Comparison of ENCODE assay signal across 11 cellular contexts in the genomic region with DNA sequence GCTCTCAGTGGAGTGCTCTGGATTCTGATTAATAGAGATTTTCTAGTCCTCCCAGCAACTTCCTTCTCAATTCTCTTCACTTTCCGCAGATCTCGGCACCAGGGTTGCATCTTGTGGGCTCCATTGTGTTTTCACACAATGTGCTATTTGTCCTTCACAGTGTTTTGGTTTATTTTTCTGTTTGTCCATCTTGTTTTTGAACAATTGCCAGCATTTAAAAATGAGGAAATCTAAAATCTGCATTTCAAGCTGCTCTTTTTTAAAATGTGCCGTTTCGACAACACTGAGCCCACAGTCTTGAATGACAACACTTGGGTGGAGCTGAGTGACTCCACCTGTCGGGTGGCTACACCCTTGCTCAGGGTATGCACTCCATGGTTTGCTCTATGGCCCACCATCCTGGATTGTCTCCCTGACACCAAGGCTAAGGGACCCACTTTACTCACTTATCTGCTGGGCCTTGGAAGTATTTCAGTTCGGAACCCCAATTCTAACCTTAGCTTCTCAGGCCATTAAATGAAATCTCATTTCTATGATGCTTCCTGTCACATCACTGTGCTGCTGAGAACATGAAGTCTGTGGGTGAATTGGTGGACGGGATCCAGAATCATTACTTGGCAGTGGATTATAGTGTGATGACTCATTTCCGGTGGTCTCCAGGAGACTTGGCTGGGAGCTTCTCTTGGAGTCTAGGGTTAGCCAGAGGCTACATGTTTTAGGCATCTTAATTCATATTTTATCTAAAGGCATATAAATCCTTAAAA. TPM values are rescaled to one million over a fixed set of nuclear protein-coding genes. Genes with fewer than 3 reads are reported as not detected.
DNase-seq lines count a peak whose midpoint lies in the region; ATAC-seq and TF ChIP-seq lines count a peak whose summit lies in the region.
"Had no signal": no experiment of that assay in that cellular context is flagged by ENCODE, and none has a peak within 500 bp of the region (broad histone marks: within the 10 kb centered on the region; RNA-seq: fewer than 3 reads in every experiment).

No MANE protein-coding gene starts in this region.

- no peak overlapping the region for H3K4me3 ChIP-seq in breast epithelium
- H3K4me3 ChIP-seq in colonic mucosa = no peak overlapping the region
- H3K4me3 ChIP-seq: BLaER1 treated with 17β-estradiol and CSF1 and Interleukin-3, amounts not matched to agents 10 nM and 100 nM had no signal

- H3K9ac ChIP-seq in colonic mucosa (ENCODE audit: low read depth in 2 of 2, low read length in 2 of 2) = no peak overlapping the region
- H3K9ac ChIP-seq: BLaER1 treated with 17β-estradiol and CSF1 and Interleukin-3, amounts not matched to agents 10 nM and 100 nM had no signal

- TF ChIP-seq POLR2A in breast epithelium (IDR thresholded peaks at IDR 0.05) = no peak

- peak overlapping the region; percentile 50 for H3K4me3 Mint-ChIP-seq in MCF 10A (ENCODE audit: unreplicated experiment)
- peak overlapping the region; percentile 48 for H3K4me3 Mint-ChIP-seq in type B pancreatic cell
- no peak overlapping the region for H3K4me3 Mint-ChIP-seq in nephron progenitor cell
- H3K4me3 Mint-ChIP-seq: activated CD4-positive, alpha-beta T cell treated with anti-CD3 and anti-CD28 coated beads, Interleukin-2, amount 10 ng/mL, durations not matched to agents 7 days and 5 days had no signal

- no peaks in the 10 kb centered on the region for H3K36me3 Mint-ChIP-seq in MCF 10A (ENCODE audit: insufficient read depth, unreplicated experiment)
- H3K36me3 Mint-ChIP-seq in type B pancreatic cell = no peaks in the 10 kb centered on the region
- no peaks in the 10 kb centered on the region for H3K36me3 Mint-ChIP-seq in nephron progenitor cell (ENCODE audit: low read depth)

- H3K9me3 Mint-ChIP-seq in MCF 10A (ENCODE audit: unreplicated experiment) = no peaks in the 10 kb centered on the region
- H3K9me3 Mint-ChIP-seq in type B pancreatic cell = no peaks in the 10 kb centered on the region
- H3K9me3 Mint-ChIP-seq in nephron progenitor cell = no peaks in the 10 kb centered on the region
- H3K9me3 Mint-ChIP-seq: activated CD4-positive, alpha-beta T cell treated with anti-CD3 and anti-CD28 coated beads, Interleukin-2, amount 10 ng/mL, durations not matched to agents 7 days and 5 days had no signal

- no peak for TF ChIP-seq CTCF in MCF 10A (IDR thresholded peaks at IDR 0.05; ENCODE audit: unreplicated experiment)
- TF ChIP-seq CTCF in breast epithelium (IDR thresholded peaks at IDR 0.05) = no peak
- TF ChIP-seq CTCF in type B pancreatic cell (conservative IDR thresholded peaks at IDR 0.05) = no peak
- TF ChIP-seq CTCF in nephron progenitor cell (IDR thresholded peaks at IDR 0.05) = no peak
- TF ChIP-seq CTCF in colonic mucosa (IDR thresholded peaks at IDR 0.05) = no peak

- H3K27ac ChIP-seq in breast epithelium (no peak overlapping the region), colonic mucosa (no peak overlapping the region)
- H3K27ac ChIP-seq: BLaER1 treated with 17β-estradiol and CSF1 and Interleukin-3, amounts not matched to agents 10 nM and 100 nM had no signal

- H3K4me1 ChIP-seq in breast epithelium (peaks cover 2 to 3% of the 10 kb centered on the region in 2 donors), colonic mucosa (no peaks in the 10 kb centered on the region)

- peak; percentile 75 for DNase-seq in MCF 10A (ENCODE audit: unreplicated experiment)
- DNase-seq in breast epithelium (ENCODE audit: low spot score in 2 of 2) = no peak
- DNase-seq in foreskin melanocyte = peak; percentile 63
- DNase-seq in type B pancreatic cell (ENCODE audit: extremely low spot score, unreplicated experiment) = no peak
- no peak for DNase-seq in nephron progenitor cell
- DNase-seq in colonic mucosa = no peak
- no peak for DNase-seq in activated T-cell treated with anti-CD3 and anti-CD28 coated beads, Interleukin-2, amount 50 U/mL, for 48 hours
- DNase-seq: activated CD4-positive, alpha-beta T cell treated with anti-CD3 and anti-CD28 coated beads, Interleukin-2, amount 10 ng/mL, durations not matched to agents 7 days and 5 days; NCI-H2171 had no signal

- CTCF ChIA-PET in MCF 10A (lab: Yijun Ruan, JAX) = interaction anchor here (1.9 kb wide), 1 partner anchor 58 kb away, joined by 11 read pairs; no protein-coding TSS in a partner anchor

- POLR2A ChIA-PET in MCF 10A (lab: Yijun Ruan, JAX) = no interaction called here

- BruUV-seq in MCF 10A (replicated peaks; lab: Mats Ljungman, UMichigan) = no TSS peak

- intact Hi-C loops in MCF 10A (cut with micrococcal nuclease) (no loop called here), breast epithelium (cut with DNase I; ENCODE audit: low total_unique reads) (loop anchor here (5.0 kb wide), 1 partner anchor 194 kb away; no protein-coding TSS in a partner anchor), colonic mucosa (cut with DNase I) (no loop called here)

- peak; percentile 84 for ATAC-seq in SK-N-SH treated with all-trans-retinoic acid at 6 μM for 48 hours

- H3K27ac Mint-ChIP-seq in MCF 10A (ENCODE audit: low read depth, unreplicated experiment) (peak overlapping the region; percentile 64), type B pancreatic cell (peak overlapping the region; percentile 68), nephron progenitor cell (no peak overlapping the region)
- H3K27ac Mint-ChIP-seq: activated CD4-positive, alpha-beta T cell treated with anti-CD3 and anti-CD28 coated beads, Interleukin-2, amount 10 ng/mL, durations not matched to agents 7 days and 5 days had no signal

- H3K4me1 Mint-ChIP-seq in MCF 10A (ENCODE audit: insufficient read depth, unreplicated experiment) (peaks cover 15% of the 10 kb centered on the region), type B pancreatic cell (ENCODE audit: unreplicated experiment) (peaks cover 3% of the 10 kb centered on the region), nephron progenitor cell (no peaks in the 10 kb centered on the region)

- no peaks in the 10 kb centered on the region for H3K36me3 ChIP-seq in breast epithelium
- no peaks in the 10 kb centered on the region for H3K36me3 ChIP-seq in colonic mucosa
- H3K36me3 ChIP-seq: BLaER1 treated with 17β-estradiol and CSF1 and Interleukin-3, amounts not matched to agents 10 nM and 100 nM had no signal

- H3K27me3 ChIP-seq in breast epithelium (no peaks in the 10 kb centered on the region), colonic mucosa (no peaks in the 10 kb centered on the region)
- H3K27me3 ChIP-seq: BLaER1 treated with 17β-estradiol and CSF1 and Interleukin-3, amounts not matched to agents 10 nM and 100 nM had no signal

- H3K27me3 Mint-ChIP-seq in MCF 10A (ENCODE audit: insufficient read depth, unreplicated experiment) (no peaks in the 10 kb centered on the region), type B pancreatic cell (no peaks in the 10 kb centered on the region), nephron progenitor cell (ENCODE audit: low read depth, poor library complexity) (no peaks in the 10 kb centered on the region)

- H3K9me3 ChIP-seq in breast epithelium = no peaks in the 10 kb centered on the region
- no peaks in the 10 kb centered on the region for H3K9me3 ChIP-seq in colonic mucosa
- H3K9me3 ChIP-seq: BLaER1 treated with 17β-estradiol and CSF1 and Interleukin-3, amounts not matched to agents 10 nM and 100 nM had no signal

TF ChIP-seq in SK-N-SH treated with all-trans-retinoic acid at 6 μM for 48 hours, 23 proteins besides CTCF, POLR2A, EP300 and RAD21:
- TF ChIP-seq, protein P1, sequence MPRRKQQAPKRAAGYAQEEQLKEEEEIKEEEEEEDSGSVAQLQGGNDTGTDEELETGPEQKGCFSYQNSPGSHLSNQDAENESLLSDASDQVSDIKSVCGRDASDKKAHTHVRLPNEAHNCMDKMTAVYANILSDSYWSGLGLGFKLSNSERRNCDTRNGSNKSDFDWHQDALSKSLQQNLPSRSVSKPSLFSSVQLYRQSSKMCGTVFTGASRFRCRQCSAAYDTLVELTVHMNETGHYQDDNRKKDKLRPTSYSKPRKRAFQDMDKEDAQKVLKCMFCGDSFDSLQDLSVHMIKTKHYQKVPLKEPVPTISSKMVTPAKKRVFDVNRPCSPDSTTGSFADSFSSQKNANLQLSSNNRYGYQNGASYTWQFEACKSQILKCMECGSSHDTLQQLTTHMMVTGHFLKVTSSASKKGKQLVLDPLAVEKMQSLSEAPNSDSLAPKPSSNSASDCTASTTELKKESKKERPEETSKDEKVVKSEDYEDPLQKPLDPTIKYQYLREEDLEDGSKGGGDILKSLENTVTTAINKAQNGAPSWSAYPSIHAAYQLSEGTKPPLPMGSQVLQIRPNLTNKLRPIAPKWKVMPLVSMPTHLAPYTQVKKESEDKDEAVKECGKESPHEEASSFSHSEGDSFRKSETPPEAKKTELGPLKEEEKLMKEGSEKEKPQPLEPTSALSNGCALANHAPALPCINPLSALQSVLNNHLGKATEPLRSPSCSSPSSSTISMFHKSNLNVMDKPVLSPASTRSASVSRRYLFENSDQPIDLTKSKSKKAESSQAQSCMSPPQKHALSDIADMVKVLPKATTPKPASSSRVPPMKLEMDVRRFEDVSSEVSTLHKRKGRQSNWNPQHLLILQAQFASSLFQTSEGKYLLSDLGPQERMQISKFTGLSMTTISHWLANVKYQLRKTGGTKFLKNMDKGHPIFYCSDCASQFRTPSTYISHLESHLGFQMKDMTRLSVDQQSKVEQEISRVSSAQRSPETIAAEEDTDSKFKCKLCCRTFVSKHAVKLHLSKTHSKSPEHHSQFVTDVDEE (CRISPR knock-in tag; IDR thresholded peaks at IDR 0.05) = no peak
- TF ChIP-seq ISL1 (CRISPR knock-in tag; IDR thresholded peaks at IDR 0.05) = peak; percentile 45
- TF ChIP-seq, protein P2, sequence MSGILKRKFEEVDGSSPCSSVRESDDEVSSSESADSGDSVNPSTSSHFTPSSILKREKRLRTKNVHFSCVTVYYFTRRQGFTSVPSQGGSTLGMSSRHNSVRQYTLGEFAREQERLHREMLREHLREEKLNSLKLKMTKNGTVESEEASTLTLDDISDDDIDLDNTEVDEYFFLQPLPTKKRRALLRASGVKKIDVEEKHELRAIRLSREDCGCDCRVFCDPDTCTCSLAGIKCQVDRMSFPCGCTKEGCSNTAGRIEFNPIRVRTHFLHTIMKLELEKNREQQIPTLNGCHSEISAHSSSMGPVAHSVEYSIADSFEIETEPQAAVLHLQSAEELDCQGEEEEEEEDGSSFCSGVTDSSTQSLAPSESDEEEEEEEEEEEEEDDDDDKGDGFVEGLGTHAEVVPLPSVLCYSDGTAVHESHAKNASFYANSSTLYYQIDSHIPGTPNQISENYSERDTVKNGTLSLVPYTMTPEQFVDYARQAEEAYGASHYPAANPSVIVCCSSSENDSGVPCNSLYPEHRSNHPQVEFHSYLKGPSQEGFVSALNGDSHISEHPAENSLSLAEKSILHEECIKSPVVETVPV (CRISPR knock-in tag; IDR thresholded peaks at IDR 0.05) = no peak
- TF ChIP-seq ZNF565 (CRISPR knock-in tag; conservative IDR thresholded peaks at IDR 0.05; ENCODE audit: low read depth) = no peak
TF ChIP-seq in SK-N-SH treated with all-trans-retinoic acid at 6 μM for 48 hours: peak in this region for 1.

RNA-seq across cellular contexts. Expression of a gene that starts 3.4 kb away (rescaled TPM):
- not detected in 2 replicates for total RNA-seq in MCF 10A (2022)
- total RNA-seq in breast epithelium = 1 to 10 TPM in 1 of 3 donors, not detected in 2; 1.3 TPM
- 0.43 and 2.5 TPM in 2 replicates for total RNA-seq in type B pancreatic cell (ENCODE audit: low replicate concordance)
- under 1 TPM; 0.37 to 0.45 TPM for total RNA-seq in colonic mucosa
- total RNA-seq: activated CD4-positive, alpha-beta T cell treated with anti-CD3 and anti-CD28 coated beads, Interleukin-2, amount 10 ng/mL, durations not matched to agents 7 days and 5 days had no signal

Comparison
In these comparisons a context has a peak if more than half of its experiments do, and no peak if none do; other contexts are left out.
1. DNase-seq: peak in MCF 10A (single experiment) and foreskin melanocyte (single experiment); none in breast epithelium (0 of 2), type B pancreatic cell (single experiment), nephron progenitor cell (single experiment), colonic mucosa (single experiment) and activated T-cell treated with anti-CD3 and anti-CD28 coated beads, Interleukin-2, amount 50 U/mL, for 48 hours (0 of 2).